1 cellular context compared by ENCODE assay signal in the genomic region with DNA sequence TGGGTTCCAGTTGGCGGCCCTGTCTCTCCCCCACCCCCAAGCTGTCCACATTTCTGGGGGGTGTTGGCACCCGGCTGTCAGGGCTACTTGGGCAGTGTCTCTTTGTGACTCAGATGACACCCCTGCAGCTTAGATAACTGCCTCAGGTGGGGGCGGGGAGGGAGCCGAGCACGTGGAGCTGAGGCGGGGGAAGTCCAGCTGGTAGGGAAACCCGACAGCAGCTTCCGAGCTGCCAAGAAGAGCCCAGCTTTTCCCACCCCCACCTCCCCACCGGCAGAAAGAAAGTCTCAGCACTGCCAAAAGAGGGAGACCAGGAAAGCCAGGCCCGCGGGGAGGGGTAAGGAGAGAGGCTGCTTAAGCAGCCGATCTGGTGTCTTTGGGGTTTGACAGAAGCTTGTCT.
TF ChIP-seq lines count a peak whose summit lies in the region.

No MANE protein-coding gene starts in this region.

TF ChIP-seq in HepG2, 621 proteins besides CTCF, POLR2A, EP300 and RAD21 (continued from another document):
- no peak for TF ChIP-seq HES4 (CRISPR knock-in tag; IDR thresholded peaks at IDR 0.05; ENCODE audit: borderline replicate concordance)
- TF ChIP-seq, protein P1, sequence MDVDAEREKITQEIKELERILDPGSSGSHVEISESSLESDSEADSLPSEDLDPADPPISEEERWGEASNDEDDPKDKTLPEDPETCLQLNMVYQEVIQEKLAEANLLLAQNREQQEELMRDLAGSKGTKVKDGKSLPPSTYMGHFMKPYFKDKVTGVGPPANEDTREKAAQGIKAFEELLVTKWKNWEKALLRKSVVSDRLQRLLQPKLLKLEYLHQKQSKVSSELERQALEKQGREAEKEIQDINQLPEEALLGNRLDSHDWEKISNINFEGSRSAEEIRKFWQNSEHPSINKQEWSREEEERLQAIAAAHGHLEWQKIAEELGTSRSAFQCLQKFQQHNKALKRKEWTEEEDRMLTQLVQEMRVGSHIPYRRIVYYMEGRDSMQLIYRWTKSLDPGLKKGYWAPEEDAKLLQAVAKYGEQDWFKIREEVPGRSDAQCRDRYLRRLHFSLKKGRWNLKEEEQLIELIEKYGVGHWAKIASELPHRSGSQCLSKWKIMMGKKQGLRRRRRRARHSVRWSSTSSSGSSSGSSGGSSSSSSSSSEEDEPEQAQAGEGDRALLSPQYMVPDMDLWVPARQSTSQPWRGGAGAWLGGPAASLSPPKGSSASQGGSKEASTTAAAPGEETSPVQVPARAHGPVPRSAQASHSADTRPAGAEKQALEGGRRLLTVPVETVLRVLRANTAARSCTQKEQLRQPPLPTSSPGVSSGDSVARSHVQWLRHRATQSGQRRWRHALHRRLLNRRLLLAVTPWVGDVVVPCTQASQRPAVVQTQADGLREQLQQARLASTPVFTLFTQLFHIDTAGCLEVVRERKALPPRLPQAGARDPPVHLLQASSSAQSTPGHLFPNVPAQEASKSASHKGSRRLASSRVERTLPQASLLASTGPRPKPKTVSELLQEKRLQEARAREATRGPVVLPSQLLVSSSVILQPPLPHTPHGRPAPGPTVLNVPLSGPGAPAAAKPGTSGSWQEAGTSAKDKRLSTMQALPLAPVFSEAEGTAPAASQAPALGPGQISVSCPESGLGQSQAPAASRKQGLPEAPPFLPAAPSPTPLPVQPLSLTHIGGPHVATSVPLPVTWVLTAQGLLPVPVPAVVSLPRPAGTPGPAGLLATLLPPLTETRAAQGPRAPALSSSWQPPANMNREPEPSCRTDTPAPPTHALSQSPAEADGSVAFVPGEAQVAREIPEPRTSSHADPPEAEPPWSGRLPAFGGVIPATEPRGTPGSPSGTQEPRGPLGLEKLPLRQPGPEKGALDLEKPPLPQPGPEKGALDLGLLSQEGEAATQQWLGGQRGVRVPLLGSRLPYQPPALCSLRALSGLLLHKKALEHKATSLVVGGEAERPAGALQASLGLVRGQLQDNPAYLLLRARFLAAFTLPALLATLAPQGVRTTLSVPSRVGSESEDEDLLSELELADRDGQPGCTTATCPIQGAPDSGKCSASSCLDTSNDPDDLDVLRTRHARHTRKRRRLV (CRISPR knock-in tag; IDR thresholded peaks at IDR 0.05): no peak
- TF ChIP-seq ZNF841 (CRISPR knock-in tag; IDR thresholded peaks at IDR 0.05; ENCODE audit: borderline replicate concordance): no peak
- TF ChIP-seq ARNT2 (CRISPR knock-in tag; IDR thresholded peaks at IDR 0.05; ENCODE audit: low read depth): no peak
